Comparison of ENCODE assay signal across 20 cellular contexts in genomic region chr9:134361843-134362414, GRCh38. TPM values are rescaled to one million over a fixed set of nuclear protein-coding genes. Genes with fewer than 3 reads are reported as not detected.
DNase-seq lines count a peak whose midpoint lies in the region; ATAC-seq and TF ChIP-seq lines count a peak whose summit lies in the region.
"Had no signal": no experiment of that assay in that cellular context is flagged by ENCODE, and none has a peak within 500 bp of the region (broad histone marks: within the 10 kb centered on the region; RNA-seq: fewer than 3 reads in every experiment).

No MANE protein-coding gene starts in this region.

- TF ChIP-seq CTCF in left ventricle myocardium inferior (IDR thresholded peaks at IDR 0.05; ENCODE audit: borderline replicate concordance) (no peak), esophagus squamous epithelium (IDR thresholded peaks at IDR 0.05) (no peak)

- H3K36me3 ChIP-seq in left ventricle myocardium inferior (no peaks in the 10 kb centered on the region), esophagus squamous epithelium (no peaks in the 10 kb centered on the region)
- H3K36me3 ChIP-seq: transverse colon had no signal

- H3K27me3 ChIP-seq in left ventricle myocardium inferior (ENCODE audit: low read depth) (no peaks in the 10 kb centered on the region), esophagus squamous epithelium (no peaks in the 10 kb centered on the region)
- H3K27me3 ChIP-seq: transverse colon had no signal

- no peak for TF ChIP-seq POLR2A in esophagus squamous epithelium (IDR thresholded peaks at IDR 0.05)

- WGBS in esophagus squamous epithelium, 2 donors: 93% methylated on average over 4 of the region's 15 CpGs; no CpG with 5 or more reads in 1 of the 2 donors

- H3K4me3 ChIP-seq in left ventricle myocardium inferior (no peak overlapping the region), esophagus squamous epithelium (no peak overlapping the region), skin epidermis (no peak overlapping the region)
- H3K4me3 ChIP-seq: A549, transverse colon had no signal

- ATAC-seq in HG02623 (IDR thresholded peaks at IDR 0.05; ENCODE audit: unreplicated experiment): no peak
- ATAC-seq: A549; activated T-cell treated with anti-CD3 and anti-CD28 coated beads, Interleukin-2, amount 50 U/mL, for 4 hours; stimulated activated effector memory CD8-positive, alpha-beta T cell treated with anti-CD3 and anti-CD28 coated beads, Interleukin-12 subunit alpha, Interleukin-12 subunit beta, amount 100 ng/mL, for 72 hours had no signal

- H3K27ac ChIP-seq in left ventricle myocardium inferior (replicated peaks) (peak overlapping the region; percentile 61), esophagus squamous epithelium (peak overlapping the region in 3 of 4 donors; percentile 49 to 93 (median 91)), skin epidermis (peak overlapping the region in 13 of 21 experiments; percentile 6 to 90 (median 83))
- H3K27ac ChIP-seq: A549, transverse colon had no signal

- H3K9me3 ChIP-seq in left ventricle myocardium inferior (replicated peaks) (no peaks in the 10 kb centered on the region), esophagus squamous epithelium (no peaks in the 10 kb centered on the region)
- H3K9me3 ChIP-seq: A549, transverse colon had no signal

- intact Hi-C loops in left ventricle myocardium inferior (cut with micrococcal nuclease): loop anchor here (10.0 kb wide), 1 partner anchor 53 kb away; no protein-coding TSS in a partner anchor
- intact Hi-C loops in cardiac septum (cut with DNase I): no loop called here
- intact Hi-C loops in esophagus squamous epithelium (cut with DNase I): loop anchor here (10.0 kb wide), 1 partner anchor 73 kb away; no protein-coding TSS in a partner anchor

- H3K4me1 ChIP-seq in left ventricle myocardium inferior (peaks cover 99% of the 10 kb centered on the region), esophagus squamous epithelium (peaks cover 82 to 100% (median 88%) of the 10 kb centered on the region in 3 donors)

- DNase-seq in left ventricle myocardium inferior (no peak), cardiac septum (ENCODE audit: low spot score) (no peak), esophagus squamous epithelium (lab: John Stamatoyannopoulos, UW) (no peak), midbrain (lab: John Stamatoyannopoulos, UW) (no peak), DMS114 treated with DMSO at 0.1 percent for 48 hours (lab: John Stamatoyannopoulos, UW; ENCODE audit: unreplicated experiment) (no peak), NCI-H1092 (lab: John Stamatoyannopoulos, UW) (no peak)
- DNase-seq: activated CD4-positive, alpha-beta T cell treated with anti-CD3 and anti-CD28 coated beads, Interleukin-2, amount 10 ng/mL, durations not matched to agents 24 days and 14 days; activated T-cell treated with anti-CD3 and anti-CD28 coated beads, Interleukin-2, amount 50 U/mL, for 4 hours; cortex of kidney; DND-41; islet precursor cell; Kasumi-1; mammary epithelial cell; NCI-H1694 treated with DMSO at 0.1 percent for 48 hours; stimulated activated CD4-positive, alpha-beta T cell treated with anti-CD3 and anti-CD28 coated beads, Interleukin-2, amount 100 ng/mL, for 48 hours; transverse colon had no signal

RNA-seq across cellular contexts. Expression of gene RXRA, which starts 35.7 kb away (rescaled TPM):
- total RNA-seq in left ventricle myocardium inferior: 57.1 TPM
- total RNA-seq in cardiac septum: 42.6 TPM
- 10 to 100 TPM; 41.8 to 83.1 (median 50.4) TPM for total RNA-seq in esophagus squamous epithelium
